Comparison of ENCODE assay signal across 8 cellular contexts in genomic region chr19:13036366-13036976, GRCh38. TPM values are rescaled to one million over a fixed set of nuclear protein-coding genes. Genes with fewer than 3 reads are reported as not detected.
DNase-seq lines count a peak whose midpoint lies in the region; ATAC-seq and TF ChIP-seq lines count a peak whose summit lies in the region.

No MANE protein-coding gene starts in this region.

- no peak overlapping the region for H2BK15ac ChIP-seq in H9 (ENCODE audit: low read depth, low read length)

- TF ChIP-seq POLR2A in ovary (IDR thresholded peaks at IDR 0.05) = no peak

- H3K4me3 Mint-ChIP-seq in H9 = no peak overlapping the region

- H4K91ac ChIP-seq in H9 (ENCODE audit: insufficient read length, low read depth, low read length) = no peak overlapping the region

- no peak overlapping the region for H2BK20ac ChIP-seq in H9 (ENCODE audit: low read depth, low read length, poor library complexity, severe bottlenecking)

- peaks cover 93% of the 10 kb centered on the region for H3K27me3 Mint-ChIP-seq in H9 (ENCODE audit: low read depth)

- H3K4me3 ChIP-seq in osteoblast (ENCODE audit: insufficient read depth, low read length) (peak overlapping the region; percentile 38), ovary (no peak overlapping the region)

- intact Hi-C loops in ovary (cut with DNase I) = no loop called here

- no peak overlapping the region for H3T11ph ChIP-seq in H9 (ENCODE audit: low read length)

- TF ChIP-seq EP300 in ovary (IDR thresholded peaks at IDR 0.05) = no peak

- H3K4me1 Mint-ChIP-seq in H9 = peaks cover 2 to 7% of the 10 kb centered on the region in 2 experiments

- H3K4me2 ChIP-seq in osteoblast (ENCODE audit: insufficient read depth, low read length) = peak overlapping the region; percentile 68
- H3K4me2 ChIP-seq in H9 (ENCODE audit: insufficient read depth, insufficient read length, low read length) = no peak overlapping the region

- no peak overlapping the region for H3K23ac ChIP-seq in H9 (ENCODE audit: insufficient read length, low read depth, low read length)

- H3K9ac ChIP-seq in H9 (ENCODE audit: extremely low read depth, insufficient read length, low read length) = no peak overlapping the region

- H3K14ac ChIP-seq in H9 (ENCODE audit: insufficient read depth, low read length) = no peak overlapping the region

- TF ChIP-seq CTCF in osteoblast (IDR thresholded peaks at IDR 0.05; ENCODE audit: extremely low read depth, low read depth, low read length) = peak; percentile 50
- no peak for TF ChIP-seq CTCF in H9 (conservative IDR thresholded peaks at IDR 0.05)
- no peak for TF ChIP-seq CTCF in ovary (IDR thresholded peaks at IDR 0.05)

- H4K20me1 ChIP-seq in osteoblast (ENCODE audit: insufficient read depth, low read length) = peaks cover 23% of the 10 kb centered on the region
- no peaks in the 10 kb centered on the region for H4K20me1 ChIP-seq in H9 (ENCODE audit: control insufficient read depth, insufficient read depth, insufficient read length)

- no peaks in the 10 kb centered on the region for H3K23me2 ChIP-seq in H9 (ENCODE audit: insufficient read length, low read depth, low read length, poor library complexity, severe bottlenecking)

- H3K27ac ChIP-seq in cingulate gyrus (ENCODE audit: low read depth, low read length) (peak overlapping the region; percentile 78), osteoblast (ENCODE audit: low read depth, low read length) (peak overlapping the region; percentile 94), H9 (ENCODE audit: insufficient read length, low read depth, low read length) (no peak overlapping the region), ovary (peak overlapping the region in 1 of 2 donors; percentile 11)

- H3K9me3 ChIP-seq in osteoblast (ENCODE audit: low read depth, low read length) (no peaks in the 10 kb centered on the region), H9 (ENCODE audit: control insufficient read depth, low read depth, low read length) (no peaks in the 10 kb centered on the region), ovary (no peaks in the 10 kb centered on the region)

- H2AFZ ChIP-seq in osteoblast (ENCODE audit: low read length) (no peak overlapping the region), H9 (ENCODE audit: low read length) (no peak overlapping the region)

- no peak overlapping the region for H4K8ac ChIP-seq in H9 (replicated peaks; ENCODE audit: insufficient read length, low read depth, low read length)

- peak; percentile 93 for DNase-seq in DMS53 (lab: John Stamatoyannopoulos, UW)
- peak; percentile 95 for DNase-seq in NCI-H2107 treated with DMSO at 0.1 percent for 48 hours (lab: John Stamatoyannopoulos, UW; ENCODE audit: unreplicated experiment)
- DNase-seq in osteoblast (ENCODE audit: insufficient read length, low spot score, missing footprints) = peak; percentile 93
- no peak for DNase-seq in H9
- DNase-seq in T-helper 2 cell = no peak
- DNase-seq in ovary = no peak

- no peaks in the 10 kb centered on the region for H3K27me3 ChIP-seq in osteoblast (ENCODE audit: insufficient read depth, low read length)
- peaks cover 4% of the 10 kb centered on the region; the same call in 1 of the 2 replicates for H3K27me3 ChIP-seq in H9 (ENCODE audit: insufficient read depth, low read length)
- no peaks in the 10 kb centered on the region for H3K27me3 ChIP-seq in ovary

- WGBS in H9 (ENCODE audit: extremely low coverage, insufficient read length, low lambda C conversion rate) = no CpG with 5 or more reads among the region's 18 CpGs
- 77 to 80% (median 78%) methylated on average over 18 of the region's 18 CpGs for WGBS in ovary, 3 donors

- H2BK12ac ChIP-seq in H9 (ENCODE audit: insufficient read length, low read depth, low read length) = no peak overlapping the region

- no peak overlapping the region for H3K56ac ChIP-seq in H9 (ENCODE audit: insufficient read length, low read depth, low read length)

- no peak overlapping the region for H3K18ac ChIP-seq in H9 (ENCODE audit: insufficient read length, low read depth, low read length)

- no peaks in the 10 kb centered on the region for H3K9me3 Mint-ChIP-seq in H9

- H3K79me1 ChIP-seq in H9 (ENCODE audit: insufficient read depth, low read depth, low read length, poor library complexity, severe bottlenecking) = no peaks in the 10 kb centered on the region

- no peak overlapping the region for H2BK5ac ChIP-seq in H9 (ENCODE audit: insufficient read length, low read length)

- no peak overlapping the region for H4K5ac ChIP-seq in H9 (ENCODE audit: insufficient read length, low read depth, low read length)

- H3K27ac Mint-ChIP-seq in H9 = no peak overlapping the region

- no peaks in the 10 kb centered on the region for H3K36me3 Mint-ChIP-seq in H9 (ENCODE audit: insufficient read depth in 1 of 3, low read depth in 3 of 3)

- ATAC-seq in HG03280 (IDR thresholded peaks at IDR 0.05; ENCODE audit: unreplicated experiment) = no peak

- H3K79me2 ChIP-seq in osteoblast (ENCODE audit: insufficient read depth, low read length) (peaks cover 96% of the 10 kb centered on the region), H9 (ENCODE audit: insufficient read depth, low read length) (no peaks in the 10 kb centered on the region)

- H3K36me3 ChIP-seq in osteoblast (ENCODE audit: insufficient read depth, low read length) (peaks cover 13% of the 10 kb centered on the region), ovary (no peaks in the 10 kb centered on the region)

- H2AK5ac ChIP-seq in H9 (ENCODE audit: insufficient read length, low read length) = no peak overlapping the region

- H3K4me1 ChIP-seq in osteoblast (ENCODE audit: insufficient read depth, low read length) (peaks cover 70% of the 10 kb centered on the region), H9 (ENCODE audit: insufficient read depth, low read length) (no peaks in the 10 kb centered on the region), ovary (ENCODE audit: insufficient read depth) (peaks cover 48% of the 10 kb centered on the region)

- no peak overlapping the region for H3K4ac ChIP-seq in H9 (ENCODE audit: low read depth, low read length)

- H2BK120ac ChIP-seq in H9 (ENCODE audit: low read depth, low read length, poor library complexity, severe bottlenecking) = no peak overlapping the region

RNA-seq across cellular contexts. Expression of gene NFIX, which starts 41.2 kb away (rescaled TPM):
- total RNA-seq in osteoblast (114 and 122 TPM in 2 replicates), H9 (2021) (0.20 and 0.31 TPM in 2 replicates), ovary (100 to 1,000 TPM in 5 of 7 donors, 10 to 100 TPM in 2; 30.3 to 256 (median 223) TPM)
- polyA plus RNA-seq in ovary = 10 to 100 TPM; 76.9 to 82.2 TPM

Comparison
In these comparisons a context has a peak if more than half of its experiments do, and no peak if none do; other contexts are left out.
1. DNase-seq: peak in DMS53 (single experiment), NCI-H2107 treated with DMSO at 0.1 percent for 48 hours (single experiment) and osteoblast (single experiment); none in H9 (single experiment), T-helper 2 cell (0 of 5) and ovary (0 of 5).
2. RNA of gene NFIX, which starts 41.2 kb away (total RNA-seq): 30.3 to 256 TPM in ovary and 114 to 122 TPM in osteoblast; 0.20 to 0.31 TPM in H9; every median in the first group is over 10 times any median in the second.